23 cellular contexts compared by ENCODE assay signal in genomic region chr18:68244786-68245185, GRCh38.
DNase-seq lines count a peak whose midpoint lies in the region; FAIRE-seq and TF ChIP-seq lines count a peak whose summit lies in the region.
"Had no signal": no experiment of that assay in that cellular context is flagged by ENCODE, and none has a peak within 500 bp of the region (broad histone marks: within the 10 kb centered on the region; RNA-seq: fewer than 3 reads in every experiment).

No MANE protein-coding gene starts in this region.

- TF ChIP-seq CTCF in D721Med (IDR thresholded peaks at IDR 0.05; ENCODE audit: insufficient read depth, missing control alignments) (no peak), LNCaP clone FGC (IDR thresholded peaks at IDR 0.05; ENCODE audit: control insufficient read depth, extremely low read depth, insufficient read depth) (no peak), bronchial epithelial cell (IDR thresholded peaks at IDR 0.05; ENCODE audit: insufficient read depth, low read length, severe bottlenecking) (no peak)

- WGBS in small intestine, 3 donors, result 72 to 81% (median 79%) methylated on average over 2 of the region's 2 CpGs

- FAIRE-seq in D721Med (lab: Jason Lieb, UNC) (peak; percentile 98), bronchial epithelial cell (lab: Jason Lieb, UNC) (no peak), small intestine (lab: Jason Lieb, UNC) (no peak)

- H3K27me3 ChIP-seq in bronchial epithelial cell (ENCODE audit: control insufficient read depth, insufficient read depth, low read length) (no peaks in the 10 kb centered on the region), small intestine (ENCODE audit: control insufficient read depth in 2 of 2, insufficient read depth in 2 of 2, low read length in 2 of 2) (no peaks in the 10 kb centered on the region), HAP-1 (ENCODE audit: low read depth) (no peaks in the 10 kb centered on the region)
- H3K27me3 ChIP-seq: adrenal gland, transverse colon had no signal

- H3K9me3 ChIP-seq in small intestine (ENCODE audit: control insufficient read depth, low read depth) (no peaks in the 10 kb centered on the region), HAP-1 (no peaks in the 10 kb centered on the region)
- H3K9me3 ChIP-seq: adrenal gland, transverse colon had no signal

- in situ Hi-C loops in HAP-1 (cut with MboI; ENCODE audit: low sequenced_read_pairs), result no loop called here

- H3K36me3 ChIP-seq in bronchial epithelial cell (ENCODE audit: control insufficient read depth, insufficient read depth, low read length), result no peaks in the 10 kb centered on the region
- no peaks in the 10 kb centered on the region for H3K36me3 ChIP-seq in small intestine (ENCODE audit: control insufficient read depth in 2 of 2, insufficient read depth in 2 of 2, low read length in 2 of 2)
- H3K36me3 ChIP-seq in HAP-1 (replicated peaks), result no peaks in the 10 kb centered on the region
- H3K36me3 ChIP-seq: adrenal gland, transverse colon had no signal

- DNase-seq in D721Med (ENCODE audit: insufficient read length, low spot score) (no peak), LNCaP clone FGC (ENCODE audit: low read depth) (peak; percentile 23), bronchial epithelial cell (ENCODE audit: low read depth) (peak; percentile 30), iris pigment epithelial cell (ENCODE audit: low read depth) (peak; percentile 80), NCI-H69 (lab: John Stamatoyannopoulos, UW) (no peak), HuH-7.5 (ENCODE audit: low spot score) (no peak), small intestine (no peak), HAP-1 (ENCODE audit: low spot score in 2 of 2) (no peak)
- DNase-seq: activated CD4-positive, alpha-beta T cell treated with anti-CD3 and anti-CD28 coated beads, Interleukin-2, amount 50 U/mL, for 48 hours; activated CD4-positive, CD25-positive, alpha-beta regulatory T cell; activated naive CD4-positive, alpha-beta T cell treated with Interleukin-2 at 50 U/mL for 16 hours; adrenal gland; caudate nucleus; DMS53; endodermal cell; glutamatergic neuron; islet precursor cell; left ventricle myocardium superior; natural killer cell; NCI-H1436 treated with DMSO at 0.1 percent for 48 hours; stimulated activated CD8-positive, alpha-beta memory T cell treated with anti-CD3 and anti-CD28 coated beads, Interleukin-4, amount 100 ng/mL, for 48 hours; transverse colon had no signal

- H3K4me1 ChIP-seq in small intestine (ENCODE audit: control insufficient read depth in 2 of 2, insufficient read depth in 1 of 2, low read depth in 1 of 2, low read length in 1 of 2), result no peaks in the 10 kb centered on the region
- no peaks in the 10 kb centered on the region for H3K4me1 ChIP-seq in HAP-1
- H3K4me1 ChIP-seq: adrenal gland, transverse colon had no signal

- H3K4me3 ChIP-seq in LNCaP clone FGC (ENCODE audit: low read depth, low read length), result no peak overlapping the region
- H3K4me3 ChIP-seq in bronchial epithelial cell (ENCODE audit: low read depth, low read length), result no peak overlapping the region
- H3K4me3 ChIP-seq in small intestine (ENCODE audit: low read depth in 1 of 2, low read length in 2 of 2), result no peak overlapping the region
- no peak overlapping the region for H3K4me3 ChIP-seq in HAP-1
- H3K4me3 ChIP-seq: adrenal gland, SK-N-MC, transverse colon had no signal

- no peak overlapping the region for H3K27ac ChIP-seq in small intestine (ENCODE audit: low read depth in 1 of 2, low read length in 1 of 2)
- H3K27ac ChIP-seq: adrenal gland, SK-N-MC, transverse colon had no signal

Comparison
In these comparisons a context has a peak if more than half of its experiments do, and no peak if none do; other contexts are left out.
1. DNase-seq: peak in LNCaP clone FGC (single experiment), bronchial epithelial cell (single experiment) and iris pigment epithelial cell (single experiment); none in D721Med (single experiment), NCI-H69 (single experiment), HuH-7.5 (single experiment), small intestine (single experiment) and HAP-1 (0 of 2).